In the genomic region with DNA sequence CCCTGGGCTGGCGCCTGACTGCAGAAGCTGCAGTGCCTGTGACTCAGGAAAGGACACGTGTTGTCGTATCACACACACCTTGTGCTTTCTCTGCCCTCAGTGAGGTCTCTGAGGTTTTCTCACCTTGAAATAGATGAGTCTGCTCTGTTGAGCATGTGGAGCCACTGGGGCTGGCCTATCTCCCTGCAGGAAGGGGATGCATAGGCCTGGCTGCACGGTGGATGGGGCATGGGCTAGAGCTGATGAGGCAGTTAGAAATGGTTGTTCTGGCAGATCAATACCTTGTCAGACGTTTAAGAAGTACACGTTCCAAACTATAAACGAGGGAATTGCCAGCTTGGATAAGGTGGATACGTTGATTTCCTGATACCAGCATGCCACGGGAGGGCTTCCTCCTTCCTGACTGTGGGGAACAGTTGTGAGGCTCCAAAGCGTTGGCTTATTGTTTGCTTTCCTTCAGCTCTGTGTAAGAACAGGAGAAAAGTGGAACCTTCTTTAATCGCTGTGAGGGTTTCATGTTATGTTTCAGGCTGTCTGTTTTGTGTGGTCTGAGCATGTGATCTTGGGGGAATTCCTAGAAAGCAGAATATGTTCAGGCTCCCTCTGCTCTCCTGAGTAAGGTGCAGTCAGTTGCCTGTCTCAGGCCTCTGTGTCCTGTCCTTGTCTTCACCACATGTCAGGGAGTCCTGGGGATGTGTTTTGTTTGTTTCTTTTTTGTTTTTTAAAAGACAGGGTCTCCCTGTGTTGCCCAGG, we compare ENCODE assay signal across 8 cellular contexts.
DNase-seq lines count a peak whose midpoint lies in the region; ATAC-seq lines count a peak whose summit lies in the region.

No MANE protein-coding gene starts in this region.

- peak; percentile 66 for ATAC-seq in HG03378 (IDR thresholded peaks at IDR 0.05; ENCODE audit: unreplicated experiment)
- no peak for ATAC-seq in HG03139 (IDR thresholded peaks at IDR 0.05; ENCODE audit: unreplicated experiment)

- H3K27ac ChIP-seq in caudate nucleus (ENCODE audit: low read depth, low read length) = no peak overlapping the region

- DNase-seq in GM19238 (ENCODE audit: insufficient read length, low spot score) (peak; percentile 55), NCI-H1105 (lab: John Stamatoyannopoulos, UW) (no peak), SW 1271 (lab: John Stamatoyannopoulos, UW) (no peak), caudate nucleus (lab: John Stamatoyannopoulos, UW) (no peak)
- peak; percentile 11 for DNase-seq in activated T-helper 9 cell treated with anti-CD3 and anti-CD28 coated beads, Interleukin-2, amount 50 U/mL, for 16 hours (ENCODE audit: low read depth)
- DNase-seq in stimulated activated CD8-positive, alpha-beta memory T cell treated with anti-CD3 and anti-CD28 coated beads, Interleukin-2, amount 100 ng/mL, for 48 hours (ENCODE audit: low read depth in 2 of 2) = peak; percentile 10 to 23

Comparison
In these comparisons a context has a peak if more than half of its experiments do, and no peak if none do; other contexts are left out.
1. DNase-seq: peak in GM19238 (single experiment), activated T-helper 9 cell treated with anti-CD3 and anti-CD28 coated beads, Interleukin-2, amount 50 U/mL, for 16 hours (single experiment) and stimulated activated CD8-positive, alpha-beta memory T cell treated with anti-CD3 and anti-CD28 coated beads, Interleukin-2, amount 100 ng/mL, for 48 hours (2 of 2); none in NCI-H1105 (single experiment), SW 1271 (0 of 2) and caudate nucleus (0 of 61).